Comparison of ENCODE assay signal across 8 cellular contexts in the genomic region with DNA sequence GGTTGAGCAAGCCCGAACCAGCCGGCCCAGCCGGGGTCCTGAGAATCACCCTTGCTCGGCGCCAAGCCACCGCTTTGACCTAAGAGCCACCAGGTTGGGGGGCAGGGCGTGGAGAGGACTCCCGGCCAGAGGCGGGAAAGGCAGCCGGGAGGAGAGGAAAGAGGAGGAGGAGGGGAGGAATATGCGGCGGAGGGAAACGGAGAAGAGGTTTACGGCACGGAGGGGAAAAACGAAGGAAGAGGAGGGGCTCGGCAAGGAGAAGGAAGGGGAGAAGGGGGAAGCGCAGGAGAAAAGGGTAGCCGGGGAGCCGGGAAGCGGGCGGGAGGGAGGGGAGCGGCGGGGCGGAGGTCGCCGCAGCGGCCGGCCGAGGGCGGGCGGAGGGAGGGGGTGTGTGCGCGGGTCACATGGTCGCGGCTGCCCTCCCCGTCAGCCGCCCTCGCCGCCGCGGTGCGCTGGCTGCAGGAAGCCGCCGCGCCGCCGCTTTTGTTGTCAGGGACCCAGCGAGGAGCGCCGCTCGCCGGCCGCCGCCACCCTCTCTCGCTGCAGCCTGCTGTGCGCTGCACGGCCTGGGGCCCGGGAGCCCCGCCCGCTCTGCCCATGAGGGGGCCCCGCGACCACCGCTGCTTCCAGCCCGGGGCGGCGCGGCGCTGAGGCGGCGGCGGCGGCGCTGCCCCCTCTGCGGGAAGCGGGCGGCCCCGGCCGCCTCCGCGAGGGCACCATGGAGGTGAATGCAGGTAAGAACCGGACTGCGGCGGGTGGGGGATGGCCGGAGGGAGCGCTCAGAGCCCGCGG. TPM values are rescaled to one million over a fixed set of nuclear protein-coding genes. Genes with fewer than 3 reads are reported as not detected.
DNase-seq lines count a peak whose midpoint lies in the region; ATAC-seq, FAIRE-seq and TF ChIP-seq lines count a peak whose summit lies in the region.

NR1D2 (plus strand) TSS at position 426 of the 792 bp plus-strand sequence; CDS start at position 719, 293 bp downstream.

- peak within 1 kb of the TSS; percentile 87 for H3K27ac ChIP-seq in neural cell (ENCODE audit: low read length)

- FAIRE-seq in HTR-8/SVneo (lab: Jason Lieb, UNC) = peak; percentile 51

- peaks cover 40% of the 10 kb centered on the region for H3K4me1 Mint-ChIP-seq in stimulated activated naive CD8-positive, alpha-beta T cell treated with anti-CD3 and anti-CD28 coated beads, Interleukin-15, amount 100 ng/mL, for 72 hours

- peak within 1 kb of the TSS; percentile 83 for H2AFZ ChIP-seq in neural cell (ENCODE audit: low read depth, low read length)

- peak within 1 kb of the TSS; percentile 82 for H3K4me3 ChIP-seq in fibroblast of villous mesenchyme (ENCODE audit: low read depth, low read length)
- H3K4me3 ChIP-seq in neural cell (ENCODE audit: low read length) = peak within 1 kb of the TSS; percentile 96

- H3K9me3 ChIP-seq in neural cell (ENCODE audit: low read length) = no peaks in the 10 kb centered on the region

- H3K27me3 Mint-ChIP-seq in stimulated activated naive CD8-positive, alpha-beta T cell treated with anti-CD3 and anti-CD28 coated beads, Interleukin-15, amount 100 ng/mL, for 72 hours = peaks cover 23% of the 10 kb centered on the region

- no peak for TF ChIP-seq EP300 in neural cell (conservative IDR thresholded peaks at IDR 0.05; ENCODE audit: poor library complexity, severe bottlenecking)

- DNase-seq in DMS153 (lab: John Stamatoyannopoulos, UW) = peak; percentile 60
- peak; percentile 69 for DNase-seq in HTR-8/SVneo (ENCODE audit: insufficient read length, low spot score)
- DNase-seq in RPMI7951 (ENCODE audit: low read depth) = peak; percentile 86
- DNase-seq in activated effector memory CD4-positive, alpha-beta T cell treated with anti-CD3 and anti-CD28 coated beads, Interleukin-2, amount 50 U/mL, for 16 hours = peak; percentile 93
- peak; percentile 78 for DNase-seq in fibroblast of villous mesenchyme (ENCODE audit: low read depth)
- peak; percentile 71 to 73 for DNase-seq in stimulated activated naive CD8-positive, alpha-beta T cell treated with anti-CD3 and anti-CD28 coated beads, Interleukin-15, amount 100 ng/mL, for 72 hours

- H3K4me3 Mint-ChIP-seq in stimulated activated naive CD8-positive, alpha-beta T cell treated with anti-CD3 and anti-CD28 coated beads, Interleukin-15, amount 100 ng/mL, for 72 hours = peak within 1 kb of the TSS; percentile 82 to 92

- H3K9me2 ChIP-seq in neural cell (ENCODE audit: insufficient read depth, low read length) = no peaks in the 10 kb centered on the region

- TF ChIP-seq RAD21 in neural cell (conservative IDR thresholded peaks at IDR 0.05) = no peak

- no peaks in the 10 kb centered on the region for H3K27me3 ChIP-seq in neural cell (ENCODE audit: insufficient read depth, low read depth, low read length)

- H3K9ac ChIP-seq in neural cell (ENCODE audit: low read length) = peak within 1 kb of the TSS; percentile 93

- peak within 1 kb of the TSS; percentile 91 to 97 for H3K27ac Mint-ChIP-seq in stimulated activated naive CD8-positive, alpha-beta T cell treated with anti-CD3 and anti-CD28 coated beads, Interleukin-15, amount 100 ng/mL, for 72 hours

- H3K79me2 ChIP-seq in neural cell (replicated peaks; ENCODE audit: insufficient read depth, low read length) = peaks cover 30% of the 10 kb centered on the region

- no peaks in the 10 kb centered on the region for H4K20me1 ChIP-seq in neural cell (ENCODE audit: insufficient read depth)

- H3K4me2 ChIP-seq in neural cell (ENCODE audit: low read length) = peak within 1 kb of the TSS; percentile 94

- H3K9me3 Mint-ChIP-seq in stimulated activated naive CD8-positive, alpha-beta T cell treated with anti-CD3 and anti-CD28 coated beads, Interleukin-15, amount 100 ng/mL, for 72 hours = no peaks in the 10 kb centered on the region

- peak; percentile 55 for ATAC-seq in GM21390 (IDR thresholded peaks at IDR 0.05; ENCODE audit: unreplicated experiment)
- ATAC-seq in stimulated activated naive CD8-positive, alpha-beta T cell treated with anti-CD3 and anti-CD28 coated beads, Interleukin-15, amount 100 ng/mL, for 72 hours = peak; percentile 68

- peaks cover 10% of the 10 kb centered on the region for H3F3A ChIP-seq in neural cell (ENCODE audit: insufficient read depth, low read length, poor library complexity, severe bottlenecking)

- H3K36me3 ChIP-seq in neural cell (ENCODE audit: insufficient read depth, low read length) = no peaks in the 10 kb centered on the region

- TF ChIP-seq CTCF in fibroblast of villous mesenchyme (IDR thresholded peaks at IDR 0.05; ENCODE audit: insufficient read depth, low read depth, low read length) (no peak), neural cell (IDR thresholded peaks at IDR 0.05; ENCODE audit: poor library complexity, severe bottlenecking) (no peak)

TF ChIP-seq in neural cell, 6 proteins besides CTCF, POLR2A, EP300 and RAD21:
- TF ChIP-seq POLR2AphosphoS5 (IDR thresholded peaks at IDR 0.05) (peak; percentile 84), MXI1 (conservative IDR thresholded peaks at IDR 0.05; ENCODE audit: poor library complexity, severe bottlenecking) (no peak), TAF1 (IDR thresholded peaks at IDR 0.05; ENCODE audit: low read depth) (peak; percentile 73), REST (IDR thresholded peaks at IDR 0.05; ENCODE audit: borderline replicate concordance) (peak; percentile 62)

RNA-seq across cellular contexts. Expression of gene NR1D2, which starts in this region (rescaled TPM):
- total RNA-seq in RPMI7951 (2014; rRNA removed; shearing (Covaris generic)) = 28.2 and 35.7 TPM in 2 replicates
- 27.4 and 35.8 TPM in 2 replicates for total RNA-seq in fibroblast of villous mesenchyme
- polyA plus RNA-seq in neural cell = 12.9 and 13.4 TPM in 2 replicates
- 27.8 and 34.7 TPM in 2 replicates for polyA minus RNA-seq in neural cell

Comparison
In these comparisons a context has a peak if more than half of its experiments do, and no peak if none do; other contexts are left out.
1. Peak in every context shown above with its lines: DNase-seq, ATAC-seq, H3K4me3 ChIP-seq and H3K27ac ChIP-seq.